Comparison of ENCODE assay signal across 13 cellular contexts in the genomic region with DNA sequence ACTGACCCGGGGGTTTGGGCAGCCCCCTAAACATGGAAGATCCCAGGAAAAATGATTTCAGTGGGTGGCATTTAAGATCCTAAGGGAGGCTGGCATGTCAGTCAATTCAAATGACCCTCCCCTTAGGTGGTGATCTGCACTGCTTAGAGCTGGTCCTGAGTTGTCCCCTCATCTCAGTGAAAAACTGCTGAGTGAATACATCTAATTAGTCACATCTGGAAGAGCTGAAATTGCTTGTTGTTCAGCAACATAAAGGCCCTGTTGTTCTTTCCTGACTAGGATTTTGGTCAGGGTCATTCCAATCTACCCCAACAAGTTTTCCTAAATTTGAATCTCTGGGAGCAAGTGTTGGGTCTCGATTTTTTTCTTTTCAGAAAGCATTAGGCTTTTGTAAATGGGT.
"Had no signal": no experiment of that assay in that cellular context is flagged by ENCODE, and none has a peak within 500 bp of the region (broad histone marks: within the 10 kb centered on the region; RNA-seq: fewer than 3 reads in every experiment).

No MANE protein-coding gene starts in this region.

- H3K36me3 ChIP-seq: esophagus squamous epithelium, thoracic aorta, transverse colon had no signal

- H3K36me3 Mint-ChIP-seq: naive thymus-derived CD4-positive, alpha-beta T cell; stimulated activated memory B cell treated with anti-CD40 and anti-IgM and Interleukin-4, amounts not matched to agents 10 μg/mL and 1 μg/mL and 100 μg/mL, for 72 hours had no signal

- DNase-seq: esophagus squamous epithelium; head of caudate nucleus; naive thymus-derived CD4-positive, alpha-beta T cell; nephron progenitor cell; right cardiac atrium; stimulated activated CD4-positive, alpha-beta T cell treated with anti-CD3 and anti-CD28 coated beads, Interleukin-2, amount 100 ng/mL, for 48 hours; transverse colon had no signal

- H3K4me2 ChIP-seq: hepatocyte, smooth muscle cell had no signal

- H3K79me2 ChIP-seq: hepatocyte had no signal

- H3K27me3 Mint-ChIP-seq: dendritic cell treated with granulocyte-macrophage colony-stimulating factor and Interleukin-4, amounts not matched to agents 40 ng/mL and 50 ng/mL, for 4 days; stimulated activated memory B cell treated with anti-CD40 and anti-IgM and Interleukin-4, amounts not matched to agents 10 μg/mL and 1 μg/mL and 100 μg/mL, for 72 hours; stimulated activated naive CD8-positive, alpha-beta T cell treated with anti-CD3 and anti-CD28 coated beads, Interleukin-15, Interleukin-2, amounts not matched to agents 100 ng/mL and 50 ng/mL, for 24 hours had no signal

- H3K27ac ChIP-seq: esophagus squamous epithelium, hepatocyte, thoracic aorta, transverse colon had no signal

- ATAC-seq: naive thymus-derived CD4-positive, alpha-beta T cell; right cardiac atrium; stimulated activated memory B cell treated with anti-CD40 and anti-IgM and Interleukin-4, amounts not matched to agents 10 μg/mL and 1 μg/mL and 100 μg/mL, for 72 hours had no signal

- H3K27ac Mint-ChIP-seq: dendritic cell treated with granulocyte-macrophage colony-stimulating factor and Interleukin-4, amounts not matched to agents 40 ng/mL and 50 ng/mL, for 4 days; naive thymus-derived CD4-positive, alpha-beta T cell; nephron progenitor cell; stimulated activated memory B cell treated with anti-CD40 and anti-IgM and Interleukin-4, amounts not matched to agents 10 μg/mL and 1 μg/mL and 100 μg/mL, for 72 hours; stimulated activated naive CD8-positive, alpha-beta T cell treated with anti-CD3 and anti-CD28 coated beads, Interleukin-15, Interleukin-2, amounts not matched to agents 100 ng/mL and 50 ng/mL, for 24 hours had no signal

- H3K4me3 ChIP-seq: esophagus squamous epithelium, hepatocyte, smooth muscle cell, thoracic aorta, transverse colon had no signal

- H3K4me1 ChIP-seq: transverse colon had no signal

- H3K27me3 ChIP-seq: esophagus squamous epithelium, hepatocyte, transverse colon had no signal

- H3K4me3 Mint-ChIP-seq: dendritic cell treated with granulocyte-macrophage colony-stimulating factor and Interleukin-4, amounts not matched to agents 40 ng/mL and 50 ng/mL, for 4 days; naive thymus-derived CD4-positive, alpha-beta T cell; nephron progenitor cell; stimulated activated memory B cell treated with anti-CD40 and anti-IgM and Interleukin-4, amounts not matched to agents 10 μg/mL and 1 μg/mL and 100 μg/mL, for 72 hours; stimulated activated naive CD8-positive, alpha-beta T cell treated with anti-CD3 and anti-CD28 coated beads, Interleukin-15, Interleukin-2, amounts not matched to agents 100 ng/mL and 50 ng/mL, for 24 hours had no signal

- H2AFZ ChIP-seq: hepatocyte had no signal

- H3K4me1 Mint-ChIP-seq: naive thymus-derived CD4-positive, alpha-beta T cell; nephron progenitor cell; stimulated activated memory B cell treated with anti-CD40 and anti-IgM and Interleukin-4, amounts not matched to agents 10 μg/mL and 1 μg/mL and 100 μg/mL, for 72 hours had no signal

- H3K9me3 Mint-ChIP-seq: dendritic cell treated with granulocyte-macrophage colony-stimulating factor and Interleukin-4, amounts not matched to agents 40 ng/mL and 50 ng/mL, for 4 days; naive thymus-derived CD4-positive, alpha-beta T cell; stimulated activated memory B cell treated with anti-CD40 and anti-IgM and Interleukin-4, amounts not matched to agents 10 μg/mL and 1 μg/mL and 100 μg/mL, for 72 hours; stimulated activated naive CD8-positive, alpha-beta T cell treated with anti-CD3 and anti-CD28 coated beads, Interleukin-15, Interleukin-2, amounts not matched to agents 100 ng/mL and 50 ng/mL, for 24 hours had no signal
